Comparison of ENCODE assay signal across 8 cellular contexts in the genomic region with DNA sequence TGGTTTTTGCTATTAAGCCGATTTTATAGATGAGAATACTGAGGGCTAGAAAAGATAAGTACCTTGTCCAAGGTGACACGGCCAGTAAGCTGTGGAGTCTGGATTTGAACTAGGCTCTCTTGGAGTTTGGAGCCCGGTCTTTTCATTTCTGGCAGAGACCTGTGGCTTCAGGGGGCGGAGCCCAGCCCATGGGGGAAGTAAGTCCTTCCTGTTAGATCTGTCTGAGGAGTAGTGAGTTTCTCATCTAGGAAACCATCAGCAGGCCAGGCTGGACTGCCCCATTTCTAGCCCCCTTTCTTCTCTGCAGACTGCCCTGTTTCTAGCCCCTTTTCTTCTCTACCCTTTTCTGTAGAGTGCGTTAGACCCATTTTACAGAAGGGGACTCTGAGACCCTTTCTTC. TPM values are rescaled to one million over a fixed set of nuclear protein-coding genes. Genes with fewer than 3 reads are reported as not detected.
DNase-seq lines count a peak whose midpoint lies in the region; ATAC-seq, FAIRE-seq and TF ChIP-seq lines count a peak whose summit lies in the region.

No MANE protein-coding gene starts in this region.

- H3K4me3 ChIP-seq in GM12865 (ENCODE audit: low read depth, low read length) = no peak overlapping the region
- H3K4me3 ChIP-seq in mononuclear cell (ENCODE audit: low read length) = peak overlapping the region; percentile 45

- peak; percentile 37 for ATAC-seq in HG03108 (IDR thresholded peaks at IDR 0.05; ENCODE audit: unreplicated experiment)
- no peak for ATAC-seq in HG03521 (IDR thresholded peaks at IDR 0.05; ENCODE audit: unreplicated experiment)
- ATAC-seq in GM18858 (IDR thresholded peaks at IDR 0.05; ENCODE audit: unreplicated experiment) = no peak

- H3K27me3 ChIP-seq in mononuclear cell (ENCODE audit: insufficient read depth, low read length) = no peaks in the 10 kb centered on the region

- peak; percentile 13 for DNase-seq in GM12865 (ENCODE audit: low read depth)
- no peak for DNase-seq in activated T-helper 2 cell treated with anti-CD3 and anti-CD28 coated beads, Interferon-gamma antibody, Interleukin-2, Interleukin-4, amounts not matched to agents 10 μg/mL and 5 μg/mL and 100 μg/mL, durations not matched to agents 14 hours and 24 hours and 36 hours (ENCODE audit: low spot score)
- DNase-seq in GM19239 (ENCODE audit: insufficient read length, low spot score) = no peak
- no peak for DNase-seq in H4 (ENCODE audit: low spot score)

- H3K9me3 Mint-ChIP-seq in activated T-helper 2 cell treated with anti-CD3 and anti-CD28 coated beads, Interferon-gamma antibody, Interleukin-2, Interleukin-4, amounts not matched to agents 10 μg/mL and 5 μg/mL and 100 μg/mL, durations not matched to agents 14 hours and 24 hours and 36 hours = no peaks in the 10 kb centered on the region

- H3K9me3 ChIP-seq in mononuclear cell (ENCODE audit: low read depth, low read length) = no peaks in the 10 kb centered on the region

- no peak for FAIRE-seq in GM19239 (lab: Jason Lieb, UNC)

- no peak for TF ChIP-seq CTCF in GM12865 (IDR thresholded peaks at IDR 0.05; ENCODE audit: insufficient read depth, low read depth, low read length, missing control alignments)

- no peaks in the 10 kb centered on the region for H3K36me3 Mint-ChIP-seq in activated T-helper 2 cell treated with anti-CD3 and anti-CD28 coated beads, Interferon-gamma antibody, Interleukin-2, Interleukin-4, amounts not matched to agents 10 μg/mL and 5 μg/mL and 100 μg/mL, durations not matched to agents 14 hours and 24 hours and 36 hours (ENCODE audit: low read depth)

- peak overlapping the region; percentile 63 for H3K4me3 Mint-ChIP-seq in activated T-helper 2 cell treated with anti-CD3 and anti-CD28 coated beads, Interferon-gamma antibody, Interleukin-2, Interleukin-4, amounts not matched to agents 10 μg/mL and 5 μg/mL and 100 μg/mL, durations not matched to agents 14 hours and 24 hours and 36 hours (ENCODE audit: low read depth)

- peaks cover 20% of the 10 kb centered on the region for H3K4me1 ChIP-seq in mononuclear cell (ENCODE audit: insufficient read depth, low read length)

- no peak overlapping the region for H3K27ac Mint-ChIP-seq in activated T-helper 2 cell treated with anti-CD3 and anti-CD28 coated beads, Interferon-gamma antibody, Interleukin-2, Interleukin-4, amounts not matched to agents 10 μg/mL and 5 μg/mL and 100 μg/mL, durations not matched to agents 14 hours and 24 hours and 36 hours

- peaks cover 7% of the 10 kb centered on the region for H3K4me1 Mint-ChIP-seq in activated T-helper 2 cell treated with anti-CD3 and anti-CD28 coated beads, Interferon-gamma antibody, Interleukin-2, Interleukin-4, amounts not matched to agents 10 μg/mL and 5 μg/mL and 100 μg/mL, durations not matched to agents 14 hours and 24 hours and 36 hours (ENCODE audit: low read depth)

- intact Hi-C loops in activated T-helper 2 cell treated with anti-CD3 and anti-CD28 coated beads, Interferon-gamma antibody, Interleukin-2, Interleukin-4, amounts not matched to agents 10 μg/mL and 5 μg/mL and 100 μg/mL, durations not matched to agents 14 hours and 24 hours and 36 hours (cut with micrococcal nuclease) = no loop called here

- peaks cover 26% of the 10 kb centered on the region for H3K27me3 Mint-ChIP-seq in activated T-helper 2 cell treated with anti-CD3 and anti-CD28 coated beads, Interferon-gamma antibody, Interleukin-2, Interleukin-4, amounts not matched to agents 10 μg/mL and 5 μg/mL and 100 μg/mL, durations not matched to agents 14 hours and 24 hours and 36 hours (ENCODE audit: low read depth)

RNA-seq across cellular contexts. Expression of a gene that starts 0.5 kb away (rescaled TPM):
- 0.55 and 0.71 TPM in 2 replicates for total RNA-seq in activated T-helper 2 cell treated with anti-CD3 and anti-CD28 coated beads, Interferon-gamma antibody, Interleukin-2, Interleukin-4, amounts not matched to agents 10 μg/mL and 5 μg/mL and 100 μg/mL, durations not matched to agents 14 hours and 24 hours and 36 hours
- 28.3 TPM for total RNA-seq in mononuclear cell
- 0.37 and 0.74 TPM in 2 replicates for total RNA-seq in H4 (2014; rRNA removed; shearing (Covaris generic))

Comparison
In these comparisons a context has a peak if more than half of its experiments do, and no peak if none do; other contexts are left out.
1. RNA of a gene that starts 0.5 kb away (total RNA-seq): 28.3 TPM in mononuclear cell (single experiment); 0.37 to 0.74 TPM in H4 and 0.55 to 0.71 TPM in activated T-helper 2 cell treated with anti-CD3 and anti-CD28 coated beads, Interferon-gamma antibody, Interleukin-2, Interleukin-4, amounts not matched to agents 10 μg/mL and 5 μg/mL and 100 μg/mL, durations not matched to agents 14 hours and 24 hours and 36 hours; every median in the first group is over 10 times any median in the second.